ENCODE assay signal across 15 cellular contexts in genomic region chr6:142958343-142958742, GRCh38. TPM values are rescaled to one million over a fixed set of nuclear protein-coding genes. Genes with fewer than 3 reads are reported as not detected.
A peak's percentile ranks its signal among the peaks of the same experiment; 100 is the strongest.
DNase-seq lines count a peak whose midpoint lies in the region; ATAC-seq and TF ChIP-seq lines count a peak whose summit lies in the region.
"Had no signal": no experiment of that assay in that cellular context is flagged by ENCODE, and none has a peak within 500 bp of the region (broad histone marks: within the 10 kb centered on the region; RNA-seq: fewer than 3 reads in every experiment).

No MANE protein-coding gene starts in this region.

- intact Hi-C loops in Right ventricle myocardium inferior (cut with DNase I): no loop called here
- intact Hi-C loops in left cardiac atrium (cut with DNase I): loop anchor here in 1 of 2 donors (5.0 kb wide), 1 partner anchor 69 kb away; no protein-coding TSS in a partner anchor

- no peaks in the 10 kb centered on the region for H3K4me1 ChIP-seq in right atrium auricular region

- no peak for DNase-seq in Right ventricle myocardium inferior (ENCODE audit: missing footprints)
- DNase-seq in right atrium auricular region (ENCODE audit: low spot score): no peak
- peak; percentile 15 for DNase-seq in NCI-H446 treated with DMSO at 0.1 percent for 48 hours (lab: John Stamatoyannopoulos, UW)
- DNase-seq in left cardiac atrium: no peak
- DNase-seq in myocyte (ENCODE audit: low read depth): peak; percentile 29
- no peak for DNase-seq in NCI-H128 (lab: John Stamatoyannopoulos, UW; ENCODE audit: unreplicated experiment)
- no peak for DNase-seq in NCI-H1436 (lab: John Stamatoyannopoulos, UW)
- DNase-seq: Calu3; CD8-positive, alpha-beta T cell; GOT3; H7; HFFc6 had no signal

- ATAC-seq in Right ventricle myocardium inferior (peak; percentile 79), left cardiac atrium (peak; percentile 73 to 74)
- ATAC-seq: CD8-positive, alpha-beta T cell; HCT116 had no signal

- H3K27me3 ChIP-seq in right atrium auricular region: no peaks in the 10 kb centered on the region
- H3K27me3 ChIP-seq: BLaER1 treated with 17β-estradiol and CSF1 and Interleukin-3, amounts not matched to agents 10 nM and 100 nM had no signal

- no peaks in the 10 kb centered on the region for H3K36me3 ChIP-seq in right atrium auricular region
- H3K36me3 ChIP-seq: BLaER1 treated with 17β-estradiol and CSF1 and Interleukin-3, amounts not matched to agents 10 nM and 100 nM had no signal

- no peak overlapping the region for H3K4me3 ChIP-seq in right atrium auricular region
- H3K4me3 ChIP-seq: BLaER1 treated with 17β-estradiol and CSF1 and Interleukin-3, amounts not matched to agents 10 nM and 100 nM had no signal

- no peak overlapping the region for H3K27ac ChIP-seq in right atrium auricular region
- H3K27ac ChIP-seq: BLaER1 treated with 17β-estradiol and CSF1 and Interleukin-3, amounts not matched to agents 10 nM and 100 nM; HL-60 had no signal

- no peaks in the 10 kb centered on the region for H3K9me3 ChIP-seq in right atrium auricular region

- TF ChIP-seq CTCF in right atrium auricular region (IDR thresholded peaks at IDR 0.05): no peak

RNA-seq across cellular contexts. Expression of gene HIVEP2, which starts 13.4 kb away (rescaled TPM):
- total RNA-seq in Right ventricle myocardium inferior: 12.6 TPM
- 10 to 100 TPM; 19.2 to 28.6 TPM for total RNA-seq in right atrium auricular region
- 10 to 100 TPM; 13.3 to 25.4 TPM for total RNA-seq in left cardiac atrium
- total RNA-seq in myocyte: 17.2 and 18.1 TPM in 2 replicates
- 5.5 TPM for polyA plus RNA-seq in myocyte (2012)

Comparison
In these comparisons a context has a peak if more than half of its experiments do, and no peak if none do; other contexts are left out.
1. DNase-seq: peak in NCI-H446 treated with DMSO at 0.1 percent for 48 hours (single experiment) and myocyte (single experiment); none in Right ventricle myocardium inferior (single experiment), right atrium auricular region (single experiment), left cardiac atrium (single experiment), NCI-H128 (single experiment) and NCI-H1436 (single experiment).